ENCODE assay signal across 9 cellular contexts in the genomic region with DNA sequence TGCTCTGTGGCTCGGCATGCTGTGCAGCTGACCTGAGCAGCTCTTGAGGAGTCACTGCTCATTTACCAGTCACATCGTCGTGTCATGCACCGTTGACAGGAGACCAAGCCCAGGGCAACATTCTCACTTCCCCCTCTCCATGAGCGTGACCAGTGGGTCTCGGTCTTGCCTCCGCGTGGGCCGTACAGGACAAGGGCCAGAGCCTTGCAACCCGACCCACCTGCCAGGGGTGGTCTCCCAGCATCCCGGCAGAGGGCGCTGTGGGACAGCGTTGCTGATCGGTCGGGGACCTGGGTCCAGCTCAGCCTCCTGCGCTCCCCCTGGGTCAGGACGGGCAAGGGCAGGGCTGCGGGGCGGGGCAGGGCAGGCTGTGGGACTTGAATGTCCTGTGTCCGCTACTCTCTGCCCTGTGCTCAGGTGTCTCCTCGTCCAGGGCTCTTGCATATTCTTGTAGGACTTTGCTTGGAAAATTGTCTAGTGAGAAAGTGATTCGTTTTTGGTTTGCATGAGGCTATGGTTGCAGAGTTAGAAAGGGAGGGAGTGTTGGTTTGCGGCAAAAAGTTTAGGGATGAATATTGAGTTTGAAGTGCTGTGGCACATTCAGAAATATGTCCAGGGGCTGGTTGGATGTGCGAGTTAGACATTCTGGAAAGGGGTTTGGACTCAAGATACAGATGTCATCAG. TPM values are rescaled to one million over a fixed set of nuclear protein-coding genes. Genes with fewer than 3 reads are reported as not detected.
DNase-seq lines count a peak whose midpoint lies in the region; ATAC-seq, FAIRE-seq and TF ChIP-seq lines count a peak whose summit lies in the region.
"Had no signal": no experiment of that assay in that cellular context is flagged by ENCODE, and none has a peak within 500 bp of the region (broad histone marks: within the 10 kb centered on the region; RNA-seq: fewer than 3 reads in every experiment).

No MANE protein-coding gene starts in this region.

- ATAC-seq in HG02840 (IDR thresholded peaks at IDR 0.05; ENCODE audit: low FRiP score, unreplicated experiment) (peak; percentile 76), K562 (peak; percentile 93)

- H3K27me3 ChIP-seq in K562 (ENCODE audit: control insufficient read depth in 2 of 2, insufficient read depth in 2 of 2, low read length in 2 of 2), result peaks cover 0 to 8% of the 10 kb centered on the region in 2 experiments; a peak in 2 of 5 replicates

- no peak overlapping the region for H3K9ac ChIP-seq in K562 (ENCODE audit: insufficient read depth in 1 of 2, low read depth in 2 of 2, low read length in 2 of 2)

- H2AFZ ChIP-seq in K562 (ENCODE audit: low read depth, low read length), result peak overlapping the region; percentile 2; the same call in 1 of the 2 replicates

- DNase-seq in NCI-H187 (lab: John Stamatoyannopoulos, UW), result peak; percentile 62 to 70
- no peak for DNase-seq in NCI-H187 treated with DMSO at 0.1 percent for 48 hours (lab: John Stamatoyannopoulos, UW)
- peak; percentile 52 for DNase-seq in NCI-H2029 treated with DMSO at 0.1 percent for 48 hours (lab: John Stamatoyannopoulos, UW)
- peak; percentile 83 for DNase-seq in UCSD-AML1 (lab: John Stamatoyannopoulos, UW; ENCODE audit: unreplicated experiment)
- peak; percentile 88 to 92 (median 90) for DNase-seq in K562 (ENCODE audit: extremely low read depth in 1 of 4, low spot score in 3 of 4)
- DNase-seq in iPS-NIHi7 (ENCODE audit: extremely low spot score), result peak; percentile 93
- DNase-seq in stimulated activated CD4-positive, alpha-beta T cell treated with anti-CD3 and anti-CD28 coated beads, Interleukin-15, amount 100 ng/mL, for 24 hours, result peak; percentile 90

- H3K4me2 ChIP-seq in K562 (ENCODE audit: insufficient read depth, low read length), result peak overlapping the region; percentile 56

- no peaks in the 10 kb centered on the region for H3K9me3 ChIP-seq in K562 (replicated peaks; ENCODE audit: control insufficient read depth, insufficient read depth, low read depth, low read length)

- no TSS peak for BruUV-seq in K562 (replicated peaks; lab: Mats Ljungman, UMichigan)

- H3K36me3 ChIP-seq in K562 (ENCODE audit: control insufficient read depth, insufficient read depth, low read length), result peaks cover 19% of the 10 kb centered on the region; the same call in 2 of the 3 replicates

- no peak for TF ChIP-seq EP300 in K562 (IDR thresholded peaks at IDR 0.05; ENCODE audit: low read length)

- H4K20me1 ChIP-seq in K562 (replicated peaks; ENCODE audit: control insufficient read depth, insufficient read depth, low read length), result peaks cover 11% of the 10 kb centered on the region; the same call in 1 of the 2 replicates

- POLR2A ChIA-PET in K562 (lab: Yijun Ruan, JAX), result interaction anchor here (0.6 to 3.3 kb wide), 13 partner anchors 11 to 232 kb away, joined by 3 to 21 read pairs (median 5); a partner anchor contains a TSS

- FAIRE-seq in K562 (lab: Jason Lieb, UNC), result peak; percentile 91
- FAIRE-seq: G401.6 had no signal

- no peaks in the 10 kb centered on the region for H3K9me1 ChIP-seq in K562 (ENCODE audit: control insufficient read depth, insufficient read depth, low read length)

- peak; percentile 95 to 98 for TF ChIP-seq RAD21 in K562 (CRISPR knock-in tag; conservative IDR thresholded peaks at IDR 0.05 in 1 of 2, IDR thresholded peaks at IDR 0.05 in 1 of 2)

- intact Hi-C loops in K562 (cut with micrococcal nuclease), result loop anchor here (1.0 to 10.0 kb wide), 4 partner anchors 142 to 992 kb away; no protein-coding TSS in a partner anchor

- CTCF ChIA-PET in K562 (lab: Yijun Ruan, JAX; ENCODE audit: low intra/inter-chr PET ratio), result interaction anchor here (0.6 to 2.6 kb wide), 8 partner anchors 217 to 1252 kb away, joined by 3 to 24 read pairs (median 4); no protein-coding TSS in a partner anchor

- WGBS in K562 (ENCODE audit: insufficient coverage, low coverage, missing lambda C conversion rate), result 5% methylated on average over 24 of the region's 24 CpGs

- TF ChIP-seq CTCF in K562 (IDR thresholded peaks at IDR 0.05 in 2 of 3, conservative IDR thresholded peaks at IDR 0.05 in 1 of 3; ENCODE audit: insufficient read depth in 2 of 3, low read depth in 1 of 3, low read length in 3 of 3), result peak; percentile 97 to 98 (median 97)

- H3K27ac ChIP-seq in K562 (ENCODE audit: extremely low read depth, low read depth, low read length), result no peak overlapping the region

- no peak overlapping the region for H3K4me3 ChIP-seq in K562

- no peaks in the 10 kb centered on the region for H3K79me2 ChIP-seq in K562 (ENCODE audit: control insufficient read depth, insufficient read depth, low read length)

- no peak for TF ChIP-seq POLR2A in K562 (conservative IDR thresholded peaks at IDR 0.05)

- H3K4me1 ChIP-seq in K562 (replicated peaks in 1 of 2; ENCODE audit: control insufficient read depth in 2 of 2, insufficient read depth in 2 of 2, low read length in 2 of 2), result peaks cover 8 to 9% of the 10 kb centered on the region in 2 experiments; a peak in 4 of 5 replicates

- in situ Hi-C loops in K562 (cut with MboI), result loop anchor here (5.0 to 25.0 kb wide), 3 partner anchors 130 to 470 kb away; no protein-coding TSS in a partner anchor

TF ChIP-seq in K562, 482 proteins besides CTCF, POLR2A, EP300 and RAD21 (continues in another document):
- TF ChIP-seq RCOR1 (IDR thresholded peaks at IDR 0.05; ENCODE audit: borderline replicate concordance in 1 of 2, low read depth in 2 of 2, low read length in 2 of 2), result peak in 1 of 2 experiments; percentile 87; a peak in 2 of 4 replicates
- TF ChIP-seq MAZ (CRISPR knock-in tag; conservative IDR thresholded peaks at IDR 0.05 in 1 of 2, IDR thresholded peaks at IDR 0.05 in 1 of 2), result peak; percentile 73 to 75; a peak in 3 of 4 replicates
- peak; percentile 48; the same call in 1 of the 2 replicates for TF ChIP-seq ESRRA (IDR thresholded peaks at IDR 0.05; ENCODE audit: borderline replicate concordance, low read depth)
- no peak for TF ChIP-seq SMAD4 (CRISPR knock-in tag; conservative IDR thresholded peaks at IDR 0.05)
- TF ChIP-seq, protein P1, sequence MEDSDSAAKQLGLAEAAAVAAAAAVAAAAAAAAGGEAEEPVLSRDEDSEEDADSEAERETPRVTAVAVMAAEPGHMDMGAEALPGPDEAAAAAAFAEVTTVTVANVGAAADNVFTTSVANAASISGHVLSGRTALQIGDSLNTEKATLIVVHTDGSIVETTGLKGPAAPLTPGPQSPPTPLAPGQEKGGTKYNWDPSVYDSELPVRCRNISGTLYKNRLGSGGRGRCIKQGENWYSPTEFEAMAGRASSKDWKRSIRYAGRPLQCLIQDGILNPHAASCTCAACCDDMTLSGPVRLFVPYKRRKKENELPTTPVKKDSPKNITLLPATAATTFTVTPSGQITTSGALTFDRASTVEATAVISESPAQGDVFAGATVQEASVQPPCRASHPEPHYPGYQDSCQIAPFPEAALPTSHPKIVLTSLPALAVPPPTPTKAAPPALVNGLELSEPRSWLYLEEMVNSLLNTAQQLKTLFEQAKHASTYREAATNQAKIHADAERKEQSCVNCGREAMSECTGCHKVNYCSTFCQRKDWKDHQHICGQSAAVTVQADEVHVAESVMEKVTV (CRISPR knock-in tag; IDR thresholded peaks at IDR 0.05), result peak; percentile 89
- no peak for TF ChIP-seq KLF16 (IDR thresholded peaks at IDR 0.05)
- no peak for TF ChIP-seq ZNF766 (CRISPR knock-in tag; conservative IDR thresholded peaks at IDR 0.05)
- no peak for TF ChIP-seq SRF (CRISPR knock-in tag; IDR thresholded peaks at IDR 0.05)
- TF ChIP-seq SMAD1 (IDR thresholded peaks at IDR 0.05; ENCODE audit: low read depth, low read length, partially characterized antibody), result no peak
- TF ChIP-seq HDAC2 (IDR thresholded peaks at IDR 0.05), result no peak
- TF ChIP-seq BHLHE40 (IDR thresholded peaks at IDR 0.05; ENCODE audit: low read length), result peak; percentile 39; the same call in 1 of the 2 replicates
- peak; percentile 16; the same call in 1 of the 2 replicates for TF ChIP-seq NFIC (IDR thresholded peaks at IDR 0.05)

RNA-seq across cellular contexts. Expression of a gene that starts 16.2 kb away (rescaled TPM):
- total RNA-seq in K562 (2011; cell fraction: chromatin; rRNA removed; ENCODE audit: low replicate concordance), result 653 and 1,130 TPM in 2 replicates
- total RNA-seq in K562 (2011; cell fraction: nucleolus; rRNA removed), result 356 and 378 TPM in 2 replicates
- total RNA-seq in K562 (2011; cell fraction: nucleoplasm; rRNA removed), result 459 and 505 TPM in 2 replicates
- total RNA-seq in K562 (2014; rRNA removed) (428 and 733 TPM in 2 replicates), K562 (2014; rRNA removed; fragmentation: Illumina TruSeq; extraction: Trizol) (481 and 499 TPM in 2 replicates), K562 (2015; rRNA removed; fragmentation: Illumina TruSeq; extraction: Trizol) (719 and 734 TPM in 2 replicates), K562 (2021) (790 and 801 TPM in 2 replicates)
- polyA plus RNA-seq in K562 (2011; rRNA removed) (449 and 646 TPM in 2 replicates), K562 (2014; fragmentation: Illumina TruSeq; extraction: Trizol) (663 and 762 TPM in 2 replicates), K562 (2014; fragmentation: Nextera tagmentation; extraction: Ambion mirVana) (100 to 1,000 TPM; 206 to 683 TPM), K562 (2014; rRNA removed) (351 and 385 TPM in 2 replicates)
- polyA plus RNA-seq in K562 (2011; cell fraction: cytosol; rRNA removed), result 153 and 186 TPM in 2 replicates
- polyA plus RNA-seq in K562 (2011; cell fraction: nucleus; rRNA removed), result 421 and 579 TPM in 2 replicates
- 338 and 520 TPM in 2 replicates for polyA plus RNA-seq in K562 (2012)
- 865 and 1,047 TPM in 2 replicates for polyA minus RNA-seq in K562 (2011; rRNA and poly(A)+ RNA removed)
- 467 and 888 TPM in 2 replicates for polyA minus RNA-seq in K562 (2011; cell fraction: cytosol; rRNA and poly(A)+ RNA removed)
- polyA minus RNA-seq in K562 (2011; cell fraction: nucleus; rRNA and poly(A)+ RNA removed), result 266 and 377 TPM in 2 replicates

RNA-seq across cellular contexts. Expression of a gene that starts 41.5 kb away (rescaled TPM):
- 35.7 and 76.5 TPM in 2 replicates for total RNA-seq in K562 (2011; cell fraction: chromatin; rRNA removed; ENCODE audit: low replicate concordance)
- 13.2 and 17.0 TPM in 2 replicates for total RNA-seq in K562 (2011; cell fraction: nucleolus; rRNA removed)
- total RNA-seq in K562 (2011; cell fraction: nucleoplasm; rRNA removed), result 24.9 and 31.0 TPM in 2 replicates
- total RNA-seq in K562 (2014; rRNA removed) (52.4 and 56.1 TPM in 2 replicates), K562 (2014; rRNA removed; fragmentation: Illumina TruSeq; extraction: Trizol) (51.9 and 61.2 TPM in 2 replicates), K562 (2015; rRNA removed; fragmentation: Illumina TruSeq; extraction: Trizol) (34.7 and 42.2 TPM in 2 replicates), K562 (2021) (52.7 and 57.9 TPM in 2 replicates)
- polyA plus RNA-seq in K562 (2011; rRNA removed) (17.6 and 27.3 TPM in 2 replicates), K562 (2014; fragmentation: Illumina TruSeq; extraction: Trizol) (74.3 and 79.3 TPM in 2 replicates), K562 (2014; fragmentation: Nextera tagmentation; extraction: Ambion mirVana) (10 to 100 TPM; 25.4 to 38.3 TPM), K562 (2014; rRNA removed) (47.3 and 49.7 TPM in 2 replicates)
- polyA plus RNA-seq in K562 (2011; cell fraction: cytosol; rRNA removed), result 8.8 and 10.4 TPM in 2 replicates
- 9.5 and 11.5 TPM in 2 replicates for polyA plus RNA-seq in K562 (2011; cell fraction: nucleus; rRNA removed)
- 33.8 and 38.2 TPM in 2 replicates for polyA plus RNA-seq in K562 (2012)
- polyA minus RNA-seq in K562 (2011; rRNA and poly(A)+ RNA removed), result 38.7 and 48.2 TPM in 2 replicates
- 20.4 and 24.3 TPM in 2 replicates for polyA minus RNA-seq in K562 (2011; cell fraction: cytosol; rRNA and poly(A)+ RNA removed)
- 10.6 and 23.2 TPM in 2 replicates for polyA minus RNA-seq in K562 (2011; cell fraction: nucleus; rRNA and poly(A)+ RNA removed)
